ENCODE assay signal across 8 cellular contexts in genomic region chr12:108511633-108512540, GRCh38. TPM values are rescaled to one million over a fixed set of nuclear protein-coding genes. Genes with fewer than 3 reads are reported as not detected.
A peak's percentile ranks its signal among the peaks of the same experiment; 100 is the strongest.
DNase-seq lines count a peak whose midpoint lies in the region; ATAC-seq and TF ChIP-seq lines count a peak whose summit lies in the region.

No MANE protein-coding gene starts in this region.

- no peaks in the 10 kb centered on the region for H3K9me2 ChIP-seq in Loucy (replicated peaks; ENCODE audit: low read depth, low read length)

- H3K4me3 ChIP-seq in GM12865 (ENCODE audit: low read depth, low read length) = peak overlapping the region; percentile 52
- H3K4me3 ChIP-seq in Loucy (ENCODE audit: low read length, poor library complexity, severe bottlenecking) = no peak overlapping the region
- no peak overlapping the region for H3K4me3 ChIP-seq in SJSA1
- no peak overlapping the region for H3K4me3 ChIP-seq in prostate gland
- H3K4me3 ChIP-seq in uterus = no peak overlapping the region

- H3K9me3 ChIP-seq in Loucy (ENCODE audit: insufficient read depth, low read depth, low read length) = no peaks in the 10 kb centered on the region
- no peaks in the 10 kb centered on the region for H3K9me3 ChIP-seq in SJSA1 (replicated peaks)
- H3K9me3 ChIP-seq in prostate gland = no peaks in the 10 kb centered on the region
- H3K9me3 ChIP-seq in uterus = no peaks in the 10 kb centered on the region

- TF ChIP-seq CTCF in GM12865 (IDR thresholded peaks at IDR 0.05; ENCODE audit: insufficient read depth, low read depth, low read length, missing control alignments) (peak; percentile 79), Loucy (conservative IDR thresholded peaks at IDR 0.05; ENCODE audit: low read length) (peak; percentile 89), prostate gland (IDR thresholded peaks at IDR 0.05) (peak; percentile 79 to 92 (median 84)), uterus (IDR thresholded peaks at IDR 0.05) (peak; percentile 76 to 87 (median 84))

- H2AFZ ChIP-seq in Loucy (ENCODE audit: low read length) = peak overlapping the region; percentile 55

- H3K9ac ChIP-seq in Loucy (ENCODE audit: low read depth, low read length, poor library complexity, severe bottlenecking) = no peak overlapping the region

- H3K4me1 ChIP-seq in Loucy (ENCODE audit: insufficient read depth, low read length, poor library complexity, severe bottlenecking) (peaks cover 11% of the 10 kb centered on the region), SJSA1 (replicated peaks) (peaks cover 5% of the 10 kb centered on the region), prostate gland (replicated peaks) (no peaks in the 10 kb centered on the region), uterus (peaks cover 0 to 11% of the 10 kb centered on the region in 2 donors)

- no peaks in the 10 kb centered on the region for H3K27me3 ChIP-seq in Loucy (ENCODE audit: insufficient read depth, low read length, poor library complexity, severe bottlenecking)
- peaks cover 12% of the 10 kb centered on the region; the same call in 1 of the 2 replicates for H3K27me3 ChIP-seq in SJSA1 (replicated peaks)
- H3K27me3 ChIP-seq in prostate gland (replicated peaks; ENCODE audit: insufficient read depth) = no peaks in the 10 kb centered on the region
- no peaks in the 10 kb centered on the region for H3K27me3 ChIP-seq in uterus

- H3K36me3 ChIP-seq in Loucy (ENCODE audit: insufficient read depth, low read length) = no peaks in the 10 kb centered on the region
- H3K36me3 ChIP-seq in SJSA1 = peaks cover under 1% of the 10 kb centered on the region; the same call in 1 of the 2 replicates
- H3K36me3 ChIP-seq in prostate gland = no peaks in the 10 kb centered on the region
- no peaks in the 10 kb centered on the region for H3K36me3 ChIP-seq in uterus

- TF ChIP-seq POLR2A in prostate gland (IDR thresholded peaks at IDR 0.05) = no peak
- no peak for TF ChIP-seq POLR2A in uterus (IDR thresholded peaks at IDR 0.05)
- no peak for TF ChIP-seq POLR2A in GM18505 (IDR thresholded peaks at IDR 0.05; ENCODE audit: borderline replicate concordance, extremely low read depth, insufficient read depth, insufficient read length)

- ATAC-seq in left cardiac atrium = no peak
- ATAC-seq in GM18505 (IDR thresholded peaks at IDR 0.05; ENCODE audit: unreplicated experiment) = no peak

- no peaks in the 10 kb centered on the region for H4K20me1 ChIP-seq in Loucy (ENCODE audit: insufficient read depth, low read length, poor library complexity, severe bottlenecking)

- H3F3A ChIP-seq in Loucy (ENCODE audit: low read depth) = no peaks in the 10 kb centered on the region

- 27% methylated on average over 15 of the region's 15 CpGs for WGBS in prostate gland

- DNase-seq in GM12865 (ENCODE audit: low read depth) (peak; percentile 91), SJSA1 (ENCODE audit: low read depth in 1 of 2, low spot score in 2 of 2) (peak; percentile 31 to 62), left cardiac atrium (peak; percentile 62), prostate gland (ENCODE audit: low spot score) (peak; percentile 46), uterus (peak; percentile 72 to 78)
- peak; percentile 75 for DNase-seq in activated naive CD4-positive, alpha-beta T cell treated with anti-CD3 and anti-CD28 coated beads, Interleukin-2, amount 50 U/mL, for 16 hours

- no peak overlapping the region for H3K27ac ChIP-seq in SJSA1
- no peak overlapping the region for H3K27ac ChIP-seq in prostate gland
- H3K27ac ChIP-seq in uterus = no peak overlapping the region

- intact Hi-C loops in left cardiac atrium (cut with DNase I) (loop anchor here in 1 of 2 donors (5.0 kb wide), 3 partner anchors 525 to 830 kb away; no protein-coding TSS in a partner anchor), prostate gland (cut with DNase I) (loop anchor here (5.0 to 10.0 kb wide), 5 partner anchors 410 to 827 kb away; partner anchors contain the start of genes PRDM4 and PWP1), uterus (cut with DNase I; ENCODE audit: low total_unique reads) (no loop called here)

- H3K4me2 ChIP-seq in Loucy (ENCODE audit: low read depth, low read length, poor library complexity, severe bottlenecking) = peak overlapping the region; percentile 48

- H3K79me2 ChIP-seq in Loucy (ENCODE audit: insufficient read depth, low read length) = peaks cover 14% of the 10 kb centered on the region

RNA-seq across cellular contexts. Expression of gene FICD, which starts 3.2 kb away (rescaled TPM):
- 6.1 and 11.1 TPM in 2 replicates for total RNA-seq in SJSA1 (2014; rRNA removed; shearing (Covaris generic))
- total RNA-seq in left cardiac atrium (1 to 10 TPM; 4.6 to 6.3 TPM), prostate gland (10 to 100 TPM in 1 of 2 donors, 1 to 10 TPM in 1; 8.2 to 10.7 TPM), uterus (10 to 100 TPM in 1 of 4 donors, 1 to 10 TPM in 3; 3.5 to 11.5 (median 4.3) TPM)

RNA-seq across cellular contexts. Expression of gene SART3, which starts 49.1 kb away (rescaled TPM):
- 48.8 and 57.3 TPM in 2 replicates for total RNA-seq in SJSA1 (2014; rRNA removed; shearing (Covaris generic))
- 10 to 100 TPM; 24.5 to 25.3 TPM for total RNA-seq in left cardiac atrium
- total RNA-seq in prostate gland = 100 to 1,000 TPM in 1 of 2 donors, 10 to 100 TPM in 1; 54.1 to 112 TPM
- 10 to 100 TPM; 16.2 to 86.1 (median 55.7) TPM for total RNA-seq in uterus

RNA-seq across cellular contexts. Expression of gene ISCU, which starts 50.5 kb away (rescaled TPM):
- total RNA-seq in SJSA1 (2014; rRNA removed; shearing (Covaris generic)) = 86.7 and 135 TPM in 2 replicates
- 100 to 1,000 TPM; 241 to 261 TPM for total RNA-seq in left cardiac atrium
- 100 to 1,000 TPM; 170 to 203 TPM for total RNA-seq in prostate gland
- 100 to 1,000 TPM in 3 of 4 donors, 10 to 100 TPM in 1; 81.3 to 226 (median 161) TPM for total RNA-seq in uterus
